Comparison of ENCODE assay signal across 8 cellular contexts in genomic region chr4:54099959-54100606, GRCh38. TPM values are rescaled to one million over a fixed set of nuclear protein-coding genes. Genes with fewer than 3 reads are reported as not detected.
DNase-seq lines count a peak whose midpoint lies in the region; ATAC-seq and TF ChIP-seq lines count a peak whose summit lies in the region.

TSS of gene GSX2 (plus strand) at chr4:54100163. CDS start at chr4:54100345, 182 bp downstream.

- no peak within 1 kb of the TSS for H3K14ac ChIP-seq in trophoblast cell (ENCODE audit: low read length)

- H2AFZ ChIP-seq in fibroblast of lung (ENCODE audit: low read length) = peak within 1 kb of the TSS; percentile 54
- peak within 1 kb of the TSS; percentile 37 for H2AFZ ChIP-seq in trophoblast cell (ENCODE audit: insufficient read depth, low read length, poor library complexity)

- no CpG with 5 or more reads among the region's 62 CpGs for WGBS in trophoblast cell (ENCODE audit: extremely low coverage, insufficient coverage, insufficient read length)

- no peak within 1 kb of the TSS for H2BK120ac ChIP-seq in trophoblast cell (ENCODE audit: insufficient read depth, low read length, poor library complexity)

- H4K8ac ChIP-seq in trophoblast cell (ENCODE audit: low read depth, low read length) = no peak within 1 kb of the TSS

- H3K9me3 ChIP-seq in Peyer's patch (no peaks in the 10 kb centered on the region), fibroblast of lung (ENCODE audit: control insufficient read depth, insufficient read depth, low read depth, low read length) (no peaks in the 10 kb centered on the region), trophoblast cell (ENCODE audit: insufficient read depth, low read depth, low read length) (no peaks in the 10 kb centered on the region)

- H4K12ac ChIP-seq in trophoblast cell (ENCODE audit: low read depth, low read length) = no peak within 1 kb of the TSS

- no peaks in the 10 kb centered on the region for H3K79me2 ChIP-seq in fibroblast of lung (ENCODE audit: control insufficient read depth, insufficient read depth, low read length)
- peaks cover 2% of the 10 kb centered on the region for H3K79me2 ChIP-seq in trophoblast cell (ENCODE audit: control insufficient read depth, insufficient read depth, low read length, poor library complexity)

- ATAC-seq in GM18870 (IDR thresholded peaks at IDR 0.05; ENCODE audit: unreplicated experiment) (no peak), HG02938 (IDR thresholded peaks at IDR 0.05; ENCODE audit: unreplicated experiment) (no peak)

- DNase-seq in EH (ENCODE audit: low read depth) (peak; percentile 37), Peyer's patch (no peak), fibroblast of lung (ENCODE audit: low read depth in 2 of 2) (no peak), trophoblast cell (no peak), RWPE1 (ENCODE audit: low spot score) (no peak), OCI-M1 (lab: John Stamatoyannopoulos, UW) (no peak)

- TF ChIP-seq CTCF in Peyer's patch (IDR thresholded peaks at IDR 0.05) (no peak), fibroblast of lung (conservative IDR thresholded peaks at IDR 0.05 in 1 of 2, IDR thresholded peaks at IDR 0.05 in 1 of 2; ENCODE audit: low read depth in 1 of 2, low read length in 2 of 2) (no peak), RWPE1 (conservative IDR thresholded peaks at IDR 0.05; ENCODE audit: low read depth) (no peak)

- CTCF ChIA-PET in RWPE1 (lab: Yijun Ruan, JAX) = interaction anchor here (0.5 to 0.6 kb wide), 2 partner anchors 292 to 526 kb away, joined by 3 read pairs; no protein-coding TSS in a partner anchor

- H3K27me3 ChIP-seq in Peyer's patch = peaks cover 4 to 40% of the 10 kb centered on the region in 2 donors
- peaks cover 31% of the 10 kb centered on the region for H3K27me3 ChIP-seq in fibroblast of lung (ENCODE audit: control insufficient read depth, insufficient read depth, low read length)
- H3K27me3 ChIP-seq in trophoblast cell (ENCODE audit: insufficient read depth, low read length) = peaks cover 71% of the 10 kb centered on the region

- POLR2A ChIA-PET in RWPE1 (lab: Yijun Ruan, JAX; ENCODE audit: low non-redundant PET) = no interaction called here

- H3K9ac ChIP-seq in fibroblast of lung (ENCODE audit: insufficient read depth, low read length) (peak within 1 kb of the TSS; percentile 20), trophoblast cell (ENCODE audit: low read length) (no peak within 1 kb of the TSS)

- H2BK5ac ChIP-seq in trophoblast cell (ENCODE audit: low read depth, low read length, poor library complexity) = no peak within 1 kb of the TSS

- H3K18ac ChIP-seq in trophoblast cell (ENCODE audit: low read length) = no peak within 1 kb of the TSS

- H3K4me1 ChIP-seq in Peyer's patch (peaks cover 0 to 23% (median 16%) of the 10 kb centered on the region in 4 donors), fibroblast of lung (ENCODE audit: control insufficient read depth, extremely low read depth, insufficient read depth, low read length) (peaks cover 13% of the 10 kb centered on the region), trophoblast cell (ENCODE audit: control insufficient read depth in 1 of 2, insufficient read depth in 2 of 2, low read length in 2 of 2) (peaks cover 19 to 23% of the 10 kb centered on the region in 2 experiments)

- no peaks in the 10 kb centered on the region for H4K20me1 ChIP-seq in fibroblast of lung (ENCODE audit: control insufficient read depth, extremely low read depth, insufficient read depth, low read length)

- H3K4ac ChIP-seq in trophoblast cell (ENCODE audit: low read depth, low read length) = no peak within 1 kb of the TSS

- H4K91ac ChIP-seq in trophoblast cell (ENCODE audit: low read depth, low read length) = no peak within 1 kb of the TSS

- peak within 1 kb of the TSS; percentile 21 for H3K23ac ChIP-seq in trophoblast cell (ENCODE audit: low read length)

- H3K4me3 ChIP-seq in Peyer's patch (peak within 1 kb of the TSS in 3 of 4 donors; percentile 21 to 44 (median 40)), fibroblast of lung (replicated peaks in 1 of 4; ENCODE audit: control extremely low read depth in 1 of 4, insufficient read depth in 1 of 4, low read depth in 3 of 4, low read length in 4 of 4) (peak within 1 kb of the TSS; percentile 44 to 59 (median 52)), trophoblast cell (ENCODE audit: low read depth, low read length) (no peak within 1 kb of the TSS)

- H3K79me1 ChIP-seq in trophoblast cell (ENCODE audit: low read length) = peaks cover 10% of the 10 kb centered on the region

- TF ChIP-seq POLR2A in Peyer's patch (IDR thresholded peaks at IDR 0.05) = no peak

- peak within 1 kb of the TSS; percentile 62 for H2BK12ac ChIP-seq in trophoblast cell (ENCODE audit: low read length)

- no peak within 1 kb of the TSS for H3K27ac ChIP-seq in Peyer's patch
- no peak within 1 kb of the TSS for H3K27ac ChIP-seq in fibroblast of lung (ENCODE audit: insufficient read depth, low read length)
- no peak within 1 kb of the TSS for H3K27ac ChIP-seq in trophoblast cell (ENCODE audit: low read depth, low read length)
- H3K27ac ChIP-seq in RWPE1 = no peak within 1 kb of the TSS

- peak within 1 kb of the TSS; percentile 93 for H3K4me2 ChIP-seq in fibroblast of lung (ENCODE audit: extremely low read depth, insufficient read depth, low read length)
- H3K4me2 ChIP-seq in trophoblast cell (ENCODE audit: low read length) = peak within 1 kb of the TSS; percentile 58

- H3K36me3 ChIP-seq in Peyer's patch (no peaks in the 10 kb centered on the region), fibroblast of lung (ENCODE audit: control insufficient read depth, insufficient read depth, low read length) (no peaks in the 10 kb centered on the region), trophoblast cell (ENCODE audit: control insufficient read depth in 1 of 2, insufficient read depth in 2 of 2, low read length in 2 of 2) (no peaks in the 10 kb centered on the region)

- no peak within 1 kb of the TSS for H2AK5ac ChIP-seq in trophoblast cell (ENCODE audit: low read length)

RNA-seq across cellular contexts. Expression of gene GSX2, which starts in this region (rescaled TPM):
- total RNA-seq in Peyer's patch (not detected), fibroblast of lung (0.33 TPM in 1 of 2 replicates, not detected in the other)
- 0.05 and 0.15 TPM in 2 replicates for polyA plus RNA-seq in fibroblast of lung
- polyA plus RNA-seq in fibroblast of lung (2012) = 0.25 and 0.29 TPM in 2 replicates
- polyA minus RNA-seq in fibroblast of lung (ENCODE audit: low replicate concordance) = not detected in 2 replicates
- 0.07 and 0.10 TPM in 2 replicates for polyA plus RNA-seq in trophoblast cell (2013)
